Comparison of ENCODE assay signal across 26 cellular contexts in genomic region chr10:49009231-49009979, GRCh38.
DNase-seq lines count a peak whose midpoint lies in the region; ATAC-seq, FAIRE-seq and TF ChIP-seq lines count a peak whose summit lies in the region.
"Had no signal": no experiment of that assay in that cellular context is flagged by ENCODE, and none has a peak within 500 bp of the region (broad histone marks: within the 10 kb centered on the region; RNA-seq: fewer than 3 reads in every experiment).

No MANE protein-coding gene starts in this region.

- H3K9ac ChIP-seq in adipocyte (ENCODE audit: low read length) = no peak overlapping the region
- H3K9ac ChIP-seq in skeletal muscle tissue (ENCODE audit: low read depth in 1 of 3, low read length in 3 of 3) = no peak overlapping the region

- FAIRE-seq in endometrium (lab: Jason Lieb, UNC) = peak; percentile 95
- FAIRE-seq: colon had no signal

- H3K4me1 ChIP-seq in adipocyte (ENCODE audit: control insufficient read depth, insufficient read depth, low read length) (peaks cover 16% of the 10 kb centered on the region), left lung (no peaks in the 10 kb centered on the region), skeletal muscle tissue (ENCODE audit: control insufficient read depth in 3 of 3, insufficient read depth in 3 of 3, low read length in 3 of 3) (peaks cover 14 to 39% (median 24%) of the 10 kb centered on the region in 3 donors)
- H3K4me1 ChIP-seq: SJCRH30 had no signal

- H3K27ac ChIP-seq in left lung = no peak overlapping the region
- peak overlapping the region; percentile 64 for H3K27ac ChIP-seq in skeletal muscle tissue (ENCODE audit: low read depth, low read length)
- H3K27ac ChIP-seq: brain microvascular endothelial cell, esophagus muscularis mucosa, gastroesophageal sphincter, SJCRH30, thyroid gland had no signal

- DNase-seq in adipocyte (ENCODE audit: low read depth) (peak; percentile 25), left lung (no peak), AML-193 (lab: John Stamatoyannopoulos, UW) (no peak), SIG-M5 (lab: John Stamatoyannopoulos, UW) (no peak), nephron progenitor cell (no peak)
- DNase-seq: activated CD8-positive, alpha-beta T cell treated with anti-CD3 and anti-CD28 coated beads, Interleukin-2, amount 10 ng/mL, durations not matched to agents 7 days and 5 days; activated effector memory CD4-positive, alpha-beta T cell treated with anti-CD3 and anti-CD28 coated beads, Interleukin-2, amount 50 U/mL, for 16 hours; activated naive CD8-positive, alpha-beta T cell treated with anti-CD3 and anti-CD28 coated beads, Interleukin-2, amount 50 U/mL, for 24 hours; activated T-cell treated with anti-CD3 and anti-CD28 coated beads for 4 hours; brain microvascular endothelial cell; CD4-positive, alpha-beta memory T cell; effector memory CD8-positive, alpha-beta T cell; mesenchymal stem cell; naive B cell; NCI-H2081 treated with DMSO at 0.1 percent for 48 hours; NCI-H446; occipital lobe; SJCRH30; thyroid gland had no signal

- no peak for TF ChIP-seq CTCF in left lung (IDR thresholded peaks at IDR 0.05)
- no peak for TF ChIP-seq CTCF in nephron progenitor cell (IDR thresholded peaks at IDR 0.05)

- H3K4me3 ChIP-seq in adipocyte (ENCODE audit: low read length) (no peak overlapping the region), left lung (no peak overlapping the region), skeletal muscle tissue (ENCODE audit: low read length in 3 of 3) (peak overlapping the region in 1 of 3 donors; percentile 45)
- H3K4me3 ChIP-seq: esophagus muscularis mucosa, gastroesophageal sphincter, SJCRH30, thyroid gland had no signal

- no peak overlapping the region for H3K27ac Mint-ChIP-seq in nephron progenitor cell
- H3K27ac Mint-ChIP-seq: activated CD8-positive, alpha-beta T cell treated with anti-CD3 and anti-CD28 coated beads, Interleukin-2, amount 10 ng/mL, durations not matched to agents 7 days and 5 days; activated naive CD8-positive, alpha-beta T cell treated with anti-CD3 and anti-CD28 coated beads, Interleukin-2, amount 50 U/mL, for 24 hours; CD4-positive, alpha-beta memory T cell; effector memory CD8-positive, alpha-beta T cell; stimulated activated naive CD8-positive, alpha-beta T cell treated with anti-CD3 and anti-CD28 coated beads, Interleukin-15, Interleukin-2, amounts not matched to agents 100 ng/mL and 50 ng/mL, for 24 hours; T-helper 1 cell treated with Interleukin-12 subunit alpha and Interleukin-12 subunit beta and Interleukin-4 antibody, amounts not matched to agents 30 μg/mL and 1 μg/mL, for 36 hours had no signal

- H3K36me3 ChIP-seq in adipocyte (ENCODE audit: control insufficient read depth, insufficient read depth, low read length, severe bottlenecking) (no peaks in the 10 kb centered on the region), left lung (no peaks in the 10 kb centered on the region), skeletal muscle tissue (ENCODE audit: control insufficient read depth in 3 of 3, insufficient read depth in 3 of 3, low read length in 3 of 3) (no peaks in the 10 kb centered on the region)
- H3K36me3 ChIP-seq: brain microvascular endothelial cell, esophagus muscularis mucosa, gastroesophageal sphincter, SJCRH30, thyroid gland had no signal

- H3K4me3 Mint-ChIP-seq in nephron progenitor cell = no peak overlapping the region
- H3K4me3 Mint-ChIP-seq: activated CD8-positive, alpha-beta T cell treated with anti-CD3 and anti-CD28 coated beads, Interleukin-2, amount 10 ng/mL, durations not matched to agents 7 days and 5 days; activated naive CD8-positive, alpha-beta T cell treated with anti-CD3 and anti-CD28 coated beads, Interleukin-2, amount 50 U/mL, for 24 hours; CD4-positive, alpha-beta memory T cell; effector memory CD8-positive, alpha-beta T cell; naive B cell; stimulated activated naive CD8-positive, alpha-beta T cell treated with anti-CD3 and anti-CD28 coated beads, Interleukin-15, Interleukin-2, amounts not matched to agents 100 ng/mL and 50 ng/mL, for 24 hours; T-helper 1 cell treated with Interleukin-12 subunit alpha and Interleukin-12 subunit beta and Interleukin-4 antibody, amounts not matched to agents 30 μg/mL and 1 μg/mL, for 36 hours had no signal

- H3K9me3 Mint-ChIP-seq in nephron progenitor cell = peaks cover 10% of the 10 kb centered on the region
- H3K9me3 Mint-ChIP-seq: activated naive CD8-positive, alpha-beta T cell treated with anti-CD3 and anti-CD28 coated beads, Interleukin-2, amount 50 U/mL, for 24 hours; effector memory CD8-positive, alpha-beta T cell; stimulated activated naive CD8-positive, alpha-beta T cell treated with anti-CD3 and anti-CD28 coated beads, Interleukin-15, Interleukin-2, amounts not matched to agents 100 ng/mL and 50 ng/mL, for 24 hours; T-helper 1 cell treated with Interleukin-12 subunit alpha and Interleukin-12 subunit beta and Interleukin-4 antibody, amounts not matched to agents 30 μg/mL and 1 μg/mL, for 36 hours had no signal

- H3K4me1 Mint-ChIP-seq in nephron progenitor cell = peaks cover 53% of the 10 kb centered on the region
- H3K4me1 Mint-ChIP-seq: activated naive CD8-positive, alpha-beta T cell treated with anti-CD3 and anti-CD28 coated beads, Interleukin-2, amount 50 U/mL, for 24 hours; naive B cell had no signal

- intact Hi-C loops in left lung (cut with DNase I) = no loop called here

- peaks cover 8% of the 10 kb centered on the region for H3K27me3 ChIP-seq in adipocyte (replicated peaks; ENCODE audit: control insufficient read depth, insufficient read depth, low read length)
- H3K27me3 ChIP-seq in left lung = no peaks in the 10 kb centered on the region
- H3K27me3 ChIP-seq in skeletal muscle tissue (ENCODE audit: control insufficient read depth in 3 of 3, insufficient read depth in 3 of 3, low read length in 3 of 3) = no peaks in the 10 kb centered on the region
- H3K27me3 ChIP-seq: gastroesophageal sphincter, SJCRH30, thyroid gland had no signal

- H3K36me3 Mint-ChIP-seq in nephron progenitor cell (ENCODE audit: low read depth) = no peaks in the 10 kb centered on the region
- H3K36me3 Mint-ChIP-seq: CD4-positive, alpha-beta memory T cell; naive B cell had no signal

- H3K9me3 ChIP-seq in adipocyte (ENCODE audit: control insufficient read depth, low read length) (no peaks in the 10 kb centered on the region), left lung (no peaks in the 10 kb centered on the region), skeletal muscle tissue (ENCODE audit: control insufficient read depth in 3 of 3, low read length in 3 of 3) (no peaks in the 10 kb centered on the region)
- H3K9me3 ChIP-seq: esophagus muscularis mucosa, gastroesophageal sphincter, SJCRH30, thyroid gland had no signal

- peaks cover 26% of the 10 kb centered on the region for H3K27me3 Mint-ChIP-seq in nephron progenitor cell (ENCODE audit: low read depth, poor library complexity)
- H3K27me3 Mint-ChIP-seq: stimulated activated naive CD8-positive, alpha-beta T cell treated with anti-CD3 and anti-CD28 coated beads, Interleukin-15, Interleukin-2, amounts not matched to agents 100 ng/mL and 50 ng/mL, for 24 hours had no signal

- peak; percentile 32 for ATAC-seq in left lung
- ATAC-seq: activated CD8-positive, alpha-beta T cell treated with anti-CD3 and anti-CD28 coated beads, Interleukin-2, amount 10 ng/mL, durations not matched to agents 7 days and 5 days; activated naive CD8-positive, alpha-beta T cell treated with anti-CD3 and anti-CD28 coated beads, Interleukin-2, amount 50 U/mL, for 24 hours; effector memory CD8-positive, alpha-beta T cell; gastroesophageal sphincter had no signal
